Comparison of ENCODE assay signal across 8 cellular contexts in genomic region chr9:128098017-128098935, GRCh38. TPM values are rescaled to one million over a fixed set of nuclear protein-coding genes. Genes with fewer than 3 reads are reported as not detected.
DNase-seq lines count a peak whose midpoint lies in the region; ATAC-seq, FAIRE-seq and TF ChIP-seq lines count a peak whose summit lies in the region.

No MANE protein-coding gene starts in this region.

- H2AFZ ChIP-seq in K562 (ENCODE audit: low read depth, low read length) = peak overlapping the region; percentile 29; the same call in 1 of the 2 replicates
- H2AFZ ChIP-seq in hepatocyte = no peak overlapping the region

- H3K4me2 ChIP-seq in K562 (ENCODE audit: insufficient read depth, low read length) = peak overlapping the region; percentile 87
- H3K4me2 ChIP-seq in hepatocyte = peak overlapping the region; percentile 71

- H3K79me2 ChIP-seq in K562 (ENCODE audit: control insufficient read depth, insufficient read depth, low read length) = peaks cover 77% of the 10 kb centered on the region
- peaks cover 68% of the 10 kb centered on the region for H3K79me2 ChIP-seq in hepatocyte

- no peak for TF ChIP-seq EP300 in K562 (IDR thresholded peaks at IDR 0.05; ENCODE audit: low read length)

- H3K9me1 ChIP-seq in K562 (ENCODE audit: control insufficient read depth, insufficient read depth, low read length) = no peaks in the 10 kb centered on the region

- H3K27me3 ChIP-seq in K562 (ENCODE audit: control insufficient read depth in 2 of 2, insufficient read depth in 2 of 2, low read length in 2 of 2) (no peaks in the 10 kb centered on the region), hepatocyte (no peaks in the 10 kb centered on the region), psoas muscle (ENCODE audit: insufficient read depth in 3 of 3, low read length in 2 of 3) (no peaks in the 10 kb centered on the region), uterus (no peaks in the 10 kb centered on the region)

- H3K27ac ChIP-seq in K562 (ENCODE audit: extremely low read depth, low read depth, low read length) (peak overlapping the region; percentile 89), hepatocyte (peak overlapping the region; percentile 94), psoas muscle (peak overlapping the region; percentile 97), uterus (peak overlapping the region; percentile 91 to 95)

- no peaks in the 10 kb centered on the region for H3K9me3 Mint-ChIP-seq in Calu3 (ENCODE audit: low read depth, unreplicated experiment)

- H3K36me3 ChIP-seq in K562 (ENCODE audit: control insufficient read depth, insufficient read depth, low read length) = peaks cover 78% of the 10 kb centered on the region; the same call in 2 of the 3 replicates
- H3K36me3 ChIP-seq in hepatocyte (replicated peaks; ENCODE audit: insufficient read depth, low read depth) = no peaks in the 10 kb centered on the region
- H3K36me3 ChIP-seq in psoas muscle (ENCODE audit: insufficient read depth in 1 of 2, low read depth in 1 of 2) = peaks cover 0 to 24% of the 10 kb centered on the region in 2 donors
- no peaks in the 10 kb centered on the region for H3K36me3 ChIP-seq in uterus

- TSS peak; percentile 78 for BruUV-seq in Calu3 (replicated peaks; lab: Mats Ljungman, UMichigan)
- TSS peak; percentile 72 for BruUV-seq in K562 (replicated peaks; lab: Mats Ljungman, UMichigan)

- ATAC-seq in T-helper 17 cell (peak; percentile 42), K562 (peak; percentile 21), psoas muscle (peak; percentile 65 to 73 (median 70))

- intact Hi-C loops in Calu3 (cut with micrococcal nuclease; ENCODE audit: unreplicated experiment) (no loop called here), K562 (cut with micrococcal nuclease) (loop anchor here (2.0 kb wide), 1 partner anchor 31 kb away; the partner anchor contains the start of gene NAIF1), psoas muscle (cut with DNase I) (no loop called here), uterus (cut with DNase I; ENCODE audit: low total_unique reads) (no loop called here)

- H4K20me1 ChIP-seq in K562 (replicated peaks; ENCODE audit: control insufficient read depth, insufficient read depth, low read length) = 0 out of 2 replicates have a peak, but pooled peaks cover 10% of the 10 kb centered on the region
- H4K20me1 ChIP-seq in hepatocyte (ENCODE audit: insufficient read depth, poor library complexity, severe bottlenecking) = no peaks in the 10 kb centered on the region

- CTCF ChIA-PET in Calu3 (lab: Charles Lee) = interaction anchor here (0.7 to 1.3 kb wide), 3 partner anchors 12 to 143 kb away, joined by 3 to 4 read pairs (median 3); no protein-coding TSS in a partner anchor
- CTCF ChIA-PET in K562 (lab: Yijun Ruan, JAX; ENCODE audit: low intra/inter-chr PET ratio) = no interaction called here

- peak overlapping the region; percentile 69 to 94 for H3K9ac ChIP-seq in K562 (ENCODE audit: insufficient read depth in 1 of 2, low read depth in 2 of 2, low read length in 2 of 2)

- no peaks in the 10 kb centered on the region for H3K9me2 ChIP-seq in hepatocyte (replicated peaks; ENCODE audit: insufficient read depth)

- H3K4me3 ChIP-seq in K562 = peak overlapping the region; percentile 49
- H3K4me3 ChIP-seq in hepatocyte = peak overlapping the region; percentile 4
- H3K4me3 ChIP-seq in psoas muscle = peak overlapping the region; percentile 70
- H3K4me3 ChIP-seq in uterus = peak overlapping the region; percentile 41 to 45

- in situ Hi-C loops in K562 (cut with MboI) = no loop called here

- 6% methylated on average over 28 of the region's 28 CpGs for WGBS in K562 (ENCODE audit: insufficient coverage, low coverage, missing lambda C conversion rate)
- 2% methylated on average over 28 of the region's 28 CpGs for WGBS in hepatocyte (ENCODE audit: low lambda C conversion rate, missing lambda C conversion rate)
- 3 to 5% (median 5%) methylated on average over 28 of the region's 28 CpGs for WGBS in psoas muscle, 3 donors

- POLR2A ChIA-PET in K562 (lab: Yijun Ruan, JAX) = interaction anchor here (0.6 to 2.5 kb wide), 12 partner anchors 9 to 322 kb away, joined by 3 to 13 read pairs (median 4); no protein-coding TSS in a partner anchor

- H3K4me1 Mint-ChIP-seq in Calu3 (ENCODE audit: low read depth, unreplicated experiment) (peaks cover 26% of the 10 kb centered on the region), T-helper 17 cell (peaks cover 38% of the 10 kb centered on the region)

- DNase-seq in Calu3 (peak; percentile 89), NCI-H1105 treated with DMSO at 0.1 percent for 48 hours (lab: John Stamatoyannopoulos, UW) (peak; percentile 89), T-helper 17 cell (peak in 1 of 3 donors; percentile 42), K562 (ENCODE audit: extremely low read depth in 1 of 4, low spot score in 3 of 4) (peak; percentile 71 to 87 (median 74)), hepatocyte (ENCODE audit: low spot score) (peak; percentile 97), psoas muscle (peak; percentile 93 to 95), uterus (peak; percentile 90 to 98), KG1 (lab: John Stamatoyannopoulos, UW) (no peak)

- no peak for TF ChIP-seq RAD21 in K562 (CRISPR knock-in tag; conservative IDR thresholded peaks at IDR 0.05 in 1 of 2, IDR thresholded peaks at IDR 0.05 in 1 of 2)

- peak; percentile 69 for FAIRE-seq in K562 (lab: Jason Lieb, UNC)

- TF ChIP-seq POLR2A in K562 (conservative IDR thresholded peaks at IDR 0.05) (peak; percentile 68), uterus (IDR thresholded peaks at IDR 0.05) (peak; percentile 95 to 97)

- H3K4me1 ChIP-seq in K562 (replicated peaks in 1 of 2; ENCODE audit: control insufficient read depth in 2 of 2, insufficient read depth in 2 of 2, low read length in 2 of 2) (peaks cover 71 to 80% of the 10 kb centered on the region in 2 experiments), hepatocyte (ENCODE audit: insufficient read depth) (peaks cover 47% of the 10 kb centered on the region), psoas muscle (peaks cover 79% of the 10 kb centered on the region), uterus (peaks cover 34 to 54% of the 10 kb centered on the region in 2 donors)

- TF ChIP-seq CTCF in Calu3 (IDR thresholded peaks at IDR 0.05; ENCODE audit: unreplicated experiment) = no peak
- TF ChIP-seq CTCF in K562 (IDR thresholded peaks at IDR 0.05 in 2 of 3, conservative IDR thresholded peaks at IDR 0.05 in 1 of 3; ENCODE audit: insufficient read depth in 2 of 3, low read depth in 1 of 3, low read length in 3 of 3) = no peak
- TF ChIP-seq CTCF in hepatocyte (IDR thresholded peaks at IDR 0.05; ENCODE audit: poor library complexity) = no peak
- no peak for TF ChIP-seq CTCF in psoas muscle (IDR thresholded peaks at IDR 0.05)
- TF ChIP-seq CTCF in uterus (IDR thresholded peaks at IDR 0.05) = peak in 2 of 4 experiments; percentile 11 to 36

- no peaks in the 10 kb centered on the region for H3K27me3 Mint-ChIP-seq in Calu3 (ENCODE audit: unreplicated experiment)
- no peaks in the 10 kb centered on the region for H3K27me3 Mint-ChIP-seq in T-helper 17 cell

- H3K36me3 Mint-ChIP-seq in Calu3 (ENCODE audit: insufficient read depth, unreplicated experiment) = peaks cover 66% of the 10 kb centered on the region
- peaks cover 5% of the 10 kb centered on the region for H3K36me3 Mint-ChIP-seq in T-helper 17 cell (ENCODE audit: low read depth)

- H3K4me3 Mint-ChIP-seq in Calu3 (ENCODE audit: low read depth, unreplicated experiment) (peak overlapping the region; percentile 85), T-helper 17 cell (peak overlapping the region; percentile 25)

- H3K27ac Mint-ChIP-seq in Calu3 (ENCODE audit: unreplicated experiment) (peak overlapping the region; percentile 81), T-helper 17 cell (peak overlapping the region; percentile 68)

- no peaks in the 10 kb centered on the region for H3K9me3 ChIP-seq in T-helper 17 cell (ENCODE audit: control insufficient read depth, low read length, poor library complexity, severe bottlenecking)
- H3K9me3 ChIP-seq in K562 (replicated peaks; ENCODE audit: control insufficient read depth, insufficient read depth, low read depth, low read length) = no peaks in the 10 kb centered on the region
- no peaks in the 10 kb centered on the region for H3K9me3 ChIP-seq in hepatocyte (ENCODE audit: low read depth)
- no peaks in the 10 kb centered on the region for H3K9me3 ChIP-seq in psoas muscle
- no peaks in the 10 kb centered on the region for H3K9me3 ChIP-seq in uterus

RNA-seq across cellular contexts. Expression of gene PTGES2, which starts 29.3 kb away (rescaled TPM):
- total RNA-seq in Calu3 (2022) (121 and 137 TPM in 2 replicates), T-helper 17 cell (10 to 100 TPM; 46.4 to 58.2 TPM), K562 (2014; rRNA removed) (196 and 257 TPM in 2 replicates), K562 (2014; rRNA removed; fragmentation: Illumina TruSeq; extraction: Trizol) (34.3 and 50.3 TPM in 2 replicates), K562 (2015; rRNA removed; fragmentation: Illumina TruSeq; extraction: Trizol) (98.9 and 102 TPM in 2 replicates), K562 (2021) (135 and 137 TPM in 2 replicates), hepatocyte (29.4 and 36.5 TPM in 2 replicates), psoas muscle (100 to 1,000 TPM; 102 to 150 (median 116) TPM), uterus (100 to 1,000 TPM in 1 of 4 donors, 10 to 100 TPM in 3; 21.5 to 173 (median 64.2) TPM)
- 91.2 and 285 TPM in 2 replicates for total RNA-seq in K562 (2011; cell fraction: chromatin; rRNA removed; ENCODE audit: low replicate concordance)
- total RNA-seq in K562 (2011; cell fraction: nucleolus; rRNA removed) = 223 and 287 TPM in 2 replicates
- total RNA-seq in K562 (2011; cell fraction: nucleoplasm; rRNA removed) = 132 and 134 TPM in 2 replicates
- polyA plus RNA-seq in K562 (2011; rRNA removed) (90.1 and 106 TPM in 2 replicates), K562 (2014; fragmentation: Illumina TruSeq; extraction: Trizol) (89.2 and 128 TPM in 2 replicates), K562 (2014; fragmentation: Nextera tagmentation; extraction: Ambion mirVana) (1 to 10 TPM; 2.4 to 6.2 TPM), K562 (2014; rRNA removed) (128 and 149 TPM in 2 replicates), hepatocyte (68.1 and 81.7 TPM in 2 replicates), psoas muscle (100 to 1,000 TPM in 2 of 3 donors, 10 to 100 TPM in 1; 61.2 to 134 (median 119) TPM)
- 92.2 and 177 TPM in 2 replicates for polyA plus RNA-seq in K562 (2011; cell fraction: cytosol; rRNA removed)
- 244 and 370 TPM in 2 replicates for polyA plus RNA-seq in K562 (2011; cell fraction: nucleus; rRNA removed)
- polyA plus RNA-seq in K562 (2012) = 94.0 and 96.2 TPM in 2 replicates
- 49.5 and 74.8 TPM in 2 replicates for polyA minus RNA-seq in K562 (2011; rRNA and poly(A)+ RNA removed)
- 57.2 and 75.5 TPM in 2 replicates for polyA minus RNA-seq in K562 (2011; cell fraction: cytosol; rRNA and poly(A)+ RNA removed)
- polyA minus RNA-seq in K562 (2011; cell fraction: nucleus; rRNA and poly(A)+ RNA removed) = 73.1 and 77.3 TPM in 2 replicates

RNA-seq across cellular contexts. Expression of gene SLC25A25, which starts 30.2 kb away (rescaled TPM):
- total RNA-seq in Calu3 (2022) (19.5 and 22.1 TPM in 2 replicates), T-helper 17 cell (10 to 100 TPM; 16.3 to 20.4 TPM), K562 (2014; rRNA removed) (35.9 and 39.5 TPM in 2 replicates), K562 (2014; rRNA removed; fragmentation: Illumina TruSeq; extraction: Trizol) (19.0 and 19.3 TPM in 2 replicates), K562 (2015; rRNA removed; fragmentation: Illumina TruSeq; extraction: Trizol) (23.2 and 25.1 TPM in 2 replicates), K562 (2021) (30.1 and 30.7 TPM in 2 replicates), hepatocyte (52.4 and 62.3 TPM in 2 replicates), psoas muscle (10 to 100 TPM in 2 of 4 donors, 1 to 10 TPM in 2; 3.6 to 50.3 (median 20.5) TPM), uterus (10 to 100 TPM; 14.3 to 49.7 (median 49.0) TPM)
- total RNA-seq in K562 (2011; cell fraction: chromatin; rRNA removed; ENCODE audit: low replicate concordance) = 56.5 and 74.4 TPM in 2 replicates
- total RNA-seq in K562 (2011; cell fraction: nucleolus; rRNA removed) = 41.5 and 42.5 TPM in 2 replicates
- total RNA-seq in K562 (2011; cell fraction: nucleoplasm; rRNA removed) = 26.8 and 33.4 TPM in 2 replicates
- polyA plus RNA-seq in K562 (2011; rRNA removed) (21.7 and 26.7 TPM in 2 replicates), K562 (2014; fragmentation: Illumina TruSeq; extraction: Trizol) (18.7 and 25.2 TPM in 2 replicates), K562 (2014; fragmentation: Nextera tagmentation; extraction: Ambion mirVana) (under 1 TPM; 0.07 to 0.10 TPM), K562 (2014; rRNA removed) (27.2 and 31.0 TPM in 2 replicates), hepatocyte (40.1 and 51.0 TPM in 2 replicates), psoas muscle (10 to 100 TPM in 2 of 3 donors, 1 to 10 TPM in 1; 9.3 to 12.5 (median 10.6) TPM)
- polyA plus RNA-seq in K562 (2011; cell fraction: cytosol; rRNA removed) = 20.4 and 25.8 TPM in 2 replicates
- 29.9 and 44.4 TPM in 2 replicates for polyA plus RNA-seq in K562 (2011; cell fraction: nucleus; rRNA removed)
- 20.5 and 23.5 TPM in 2 replicates for polyA plus RNA-seq in K562 (2012)
- polyA minus RNA-seq in K562 (2011; rRNA and poly(A)+ RNA removed) = 21.0 and 28.2 TPM in 2 replicates
- polyA minus RNA-seq in K562 (2011; cell fraction: cytosol; rRNA and poly(A)+ RNA removed) = 14.7 and 16.8 TPM in 2 replicates
- polyA minus RNA-seq in K562 (2011; cell fraction: nucleus; rRNA and poly(A)+ RNA removed) = 14.8 and 20.9 TPM in 2 replicates

RNA-seq across cellular contexts. Expression of gene NAIF1, which starts 31.2 kb away (rescaled TPM):
- total RNA-seq in Calu3 (2022) (6.7 and 9.0 TPM in 2 replicates), T-helper 17 cell (10 to 100 TPM; 11.6 to 15.2 TPM), K562 (2014; rRNA removed) (21.3 and 27.6 TPM in 2 replicates), K562 (2014; rRNA removed; fragmentation: Illumina TruSeq; extraction: Trizol) (15.8 and 16.2 TPM in 2 replicates), K562 (2015; rRNA removed; fragmentation: Illumina TruSeq; extraction: Trizol) (15.9 and 17.4 TPM in 2 replicates), K562 (2021) (23.1 and 26.6 TPM in 2 replicates), hepatocyte (9.6 and 10.3 TPM in 2 replicates), psoas muscle (1 to 10 TPM; 5.9 to 8.7 (median 6.1) TPM), uterus (10 to 100 TPM in 2 of 4 donors, 1 to 10 TPM in 2; 3.8 to 27.4 (median 10.6) TPM)
- total RNA-seq in K562 (2011; cell fraction: chromatin; rRNA removed; ENCODE audit: low replicate concordance) = 14.2 and 31.0 TPM in 2 replicates
- 27.1 and 29.7 TPM in 2 replicates for total RNA-seq in K562 (2011; cell fraction: nucleolus; rRNA removed)
- total RNA-seq in K562 (2011; cell fraction: nucleoplasm; rRNA removed) = 19.1 and 19.8 TPM in 2 replicates
- polyA plus RNA-seq in K562 (2011; rRNA removed) (17.2 and 21.5 TPM in 2 replicates), K562 (2014; fragmentation: Illumina TruSeq; extraction: Trizol) (16.3 and 16.9 TPM in 2 replicates), K562 (2014; fragmentation: Nextera tagmentation; extraction: Ambion mirVana) (1 to 10 TPM; 4.8 to 5.3 TPM), K562 (2014; rRNA removed) (17.7 and 17.8 TPM in 2 replicates), hepatocyte (7.0 and 8.0 TPM in 2 replicates), psoas muscle (1 to 10 TPM; 4.2 to 8.0 (median 7.8) TPM)
- polyA plus RNA-seq in K562 (2011; cell fraction: cytosol; rRNA removed) = 24.4 and 26.5 TPM in 2 replicates
- 17.1 and 20.0 TPM in 2 replicates for polyA plus RNA-seq in K562 (2011; cell fraction: nucleus; rRNA removed)
- polyA plus RNA-seq in K562 (2012) = 16.5 and 19.9 TPM in 2 replicates
- 14.9 and 19.6 TPM in 2 replicates for polyA minus RNA-seq in K562 (2011; rRNA and poly(A)+ RNA removed)
- 14.2 and 26.5 TPM in 2 replicates for polyA minus RNA-seq in K562 (2011; cell fraction: cytosol; rRNA and poly(A)+ RNA removed)
- polyA minus RNA-seq in K562 (2011; cell fraction: nucleus; rRNA and poly(A)+ RNA removed) = 6.3 and 7.7 TPM in 2 replicates

RNA-seq across cellular contexts. Expression of gene LCN2, which starts 51.0 kb away (rescaled TPM):
- total RNA-seq in Calu3 (2022) (2,733 and 4,208 TPM in 2 replicates), T-helper 17 cell (1 to 10 TPM in 1 of 2 donors, not detected in 1; 9.3 TPM), K562 (2014; rRNA removed) (0.20 and 0.54 TPM in 2 replicates), K562 (2014; rRNA removed; fragmentation: Illumina TruSeq; extraction: Trizol) (0.47 TPM in 1 of 2 replicates, not detected in the other), K562 (2015; rRNA removed; fragmentation: Illumina TruSeq; extraction: Trizol) (not detected in 2 replicates), K562 (2021) (0.40 and 0.72 TPM in 2 replicates), hepatocyte (5.3 and 14.3 TPM in 2 replicates), psoas muscle (1 to 10 TPM in 2 of 4 donors, under 1 TPM in 1, not detected in 1; 0.47 to 2.1 (median 1.4) TPM), uterus (1 to 10 TPM in 1 of 4 donors, under 1 TPM in 1, not detected in 2; 0.98 to 2.6 TPM)
- 0.58 and 2.0 TPM in 2 replicates for total RNA-seq in K562 (2011; cell fraction: chromatin; rRNA removed; ENCODE audit: low replicate concordance)
- total RNA-seq in K562 (2011; cell fraction: nucleolus; rRNA removed) = 1.1 and 1.3 TPM in 2 replicates
- total RNA-seq in K562 (2011; cell fraction: nucleoplasm; rRNA removed) = 1.7 TPM in 1 of 2 replicates, not detected in the other
- polyA plus RNA-seq in K562 (2011; rRNA removed) (0.60 and 1.2 TPM in 2 replicates), K562 (2014; fragmentation: Illumina TruSeq; extraction: Trizol) (0.22 and 1.0 TPM in 2 replicates), K562 (2014; fragmentation: Nextera tagmentation; extraction: Ambion mirVana) (under 1 TPM; 0.10 to 0.11 TPM), K562 (2014; rRNA removed) (0.21 and 0.65 TPM in 2 replicates), hepatocyte (5.6 and 12.8 TPM in 2 replicates), psoas muscle (under 1 TPM; 0.08 to 0.90 (median 0.69) TPM)
- 0.40 and 0.69 TPM in 2 replicates for polyA plus RNA-seq in K562 (2011; cell fraction: cytosol; rRNA removed)
- polyA plus RNA-seq in K562 (2011; cell fraction: nucleus; rRNA removed) = 3.3 and 4.8 TPM in 2 replicates
- polyA plus RNA-seq in K562 (2012) = 0.16 and 0.37 TPM in 2 replicates
- 1.2 and 1.4 TPM in 2 replicates for polyA minus RNA-seq in K562 (2011; rRNA and poly(A)+ RNA removed)
- not detected in 2 replicates for polyA minus RNA-seq in K562 (2011; cell fraction: cytosol; rRNA and poly(A)+ RNA removed)
- polyA minus RNA-seq in K562 (2011; cell fraction: nucleus; rRNA and poly(A)+ RNA removed) = not detected in 2 replicates

Comparison
In these comparisons a context has a peak if more than half of its experiments do, and no peak if none do; other contexts are left out.
1. H3K4me3 ChIP-seq: peak in every context shown above with its lines; median percentile 70 in psoas muscle; 49 in K562; 43 in uterus; 4 in hepatocyte.